1 cellular context compared by ENCODE assay signal in genomic region chr12:133129368-133130037, GRCh38.
TF ChIP-seq lines count a peak whose summit lies in the region.

No MANE protein-coding gene starts in this region.

TF ChIP-seq in HEK293, 187 proteins besides CTCF, POLR2A, EP300 and RAD21 (continued from another document):
- TF ChIP-seq, protein P1, sequence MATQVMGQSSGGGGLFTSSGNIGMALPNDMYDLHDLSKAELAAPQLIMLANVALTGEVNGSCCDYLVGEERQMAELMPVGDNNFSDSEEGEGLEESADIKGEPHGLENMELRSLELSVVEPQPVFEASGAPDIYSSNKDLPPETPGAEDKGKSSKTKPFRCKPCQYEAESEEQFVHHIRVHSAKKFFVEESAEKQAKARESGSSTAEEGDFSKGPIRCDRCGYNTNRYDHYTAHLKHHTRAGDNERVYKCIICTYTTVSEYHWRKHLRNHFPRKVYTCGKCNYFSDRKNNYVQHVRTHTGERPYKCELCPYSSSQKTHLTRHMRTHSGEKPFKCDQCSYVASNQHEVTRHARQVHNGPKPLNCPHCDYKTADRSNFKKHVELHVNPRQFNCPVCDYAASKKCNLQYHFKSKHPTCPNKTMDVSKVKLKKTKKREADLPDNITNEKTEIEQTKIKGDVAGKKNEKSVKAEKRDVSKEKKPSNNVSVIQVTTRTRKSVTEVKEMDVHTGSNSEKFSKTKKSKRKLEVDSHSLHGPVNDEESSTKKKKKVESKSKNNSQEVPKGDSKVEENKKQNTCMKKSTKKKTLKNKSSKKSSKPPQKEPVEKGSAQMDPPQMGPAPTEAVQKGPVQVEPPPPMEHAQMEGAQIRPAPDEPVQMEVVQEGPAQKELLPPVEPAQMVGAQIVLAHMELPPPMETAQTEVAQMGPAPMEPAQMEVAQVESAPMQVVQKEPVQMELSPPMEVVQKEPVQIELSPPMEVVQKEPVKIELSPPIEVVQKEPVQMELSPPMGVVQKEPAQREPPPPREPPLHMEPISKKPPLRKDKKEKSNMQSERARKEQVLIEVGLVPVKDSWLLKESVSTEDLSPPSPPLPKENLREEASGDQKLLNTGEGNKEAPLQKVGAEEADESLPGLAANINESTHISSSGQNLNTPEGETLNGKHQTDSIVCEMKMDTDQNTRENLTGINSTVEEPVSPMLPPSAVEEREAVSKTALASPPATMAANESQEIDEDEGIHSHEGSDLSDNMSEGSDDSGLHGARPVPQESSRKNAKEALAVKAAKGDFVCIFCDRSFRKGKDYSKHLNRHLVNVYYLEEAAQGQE (tag by site-specific recombination; IDR thresholded peaks at IDR 0.05) = peak; percentile 92
- no peak for TF ChIP-seq MZF1 (tag by site-specific recombination; IDR thresholded peaks at IDR 0.05; ENCODE audit: borderline replicate concordance)
- 0 out of 2 replicates have a peak, but pooled peaks have one; percentile 32 for TF ChIP-seq ZNF324 (tag by site-specific recombination; IDR thresholded peaks at IDR 0.05)
- TF ChIP-seq ZNF837 (tag by site-specific recombination; IDR thresholded peaks at IDR 0.05) = no peak
- TF ChIP-seq, protein P2, sequence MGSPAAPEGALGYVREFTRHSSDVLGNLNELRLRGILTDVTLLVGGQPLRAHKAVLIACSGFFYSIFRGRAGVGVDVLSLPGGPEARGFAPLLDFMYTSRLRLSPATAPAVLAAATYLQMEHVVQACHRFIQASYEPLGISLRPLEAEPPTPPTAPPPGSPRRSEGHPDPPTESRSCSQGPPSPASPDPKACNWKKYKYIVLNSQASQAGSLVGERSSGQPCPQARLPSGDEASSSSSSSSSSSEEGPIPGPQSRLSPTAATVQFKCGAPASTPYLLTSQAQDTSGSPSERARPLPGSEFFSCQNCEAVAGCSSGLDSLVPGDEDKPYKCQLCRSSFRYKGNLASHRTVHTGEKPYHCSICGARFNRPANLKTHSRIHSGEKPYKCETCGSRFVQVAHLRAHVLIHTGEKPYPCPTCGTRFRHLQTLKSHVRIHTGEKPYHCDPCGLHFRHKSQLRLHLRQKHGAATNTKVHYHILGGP (tag by site-specific recombination; IDR thresholded peaks at IDR 0.05) = no peak
